13 cellular contexts compared by ENCODE assay signal in the genomic region with DNA sequence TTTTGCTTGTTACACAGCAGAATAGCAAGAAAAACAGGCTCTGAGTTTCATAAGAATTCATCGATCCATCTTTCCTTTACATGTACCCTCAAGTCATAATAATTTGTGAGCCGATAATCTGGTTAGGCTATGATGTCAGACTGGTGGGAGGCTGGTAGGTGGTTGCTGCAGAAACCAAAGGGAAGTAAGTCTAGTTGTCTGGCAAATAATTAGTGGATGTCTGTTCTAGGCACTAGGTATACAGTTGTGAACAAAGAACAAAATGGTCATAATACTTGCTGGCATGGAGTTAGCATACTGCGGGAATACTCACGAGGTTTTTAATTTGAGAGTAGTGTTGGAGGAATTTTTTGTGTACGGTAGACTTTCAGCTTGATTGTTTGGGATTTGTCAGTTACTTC. TPM values are rescaled to one million over a fixed set of nuclear protein-coding genes. Genes with fewer than 3 reads are reported as not detected.
DNase-seq lines count a peak whose midpoint lies in the region; ATAC-seq and TF ChIP-seq lines count a peak whose summit lies in the region.
"Had no signal": no experiment of that assay in that cellular context is flagged by ENCODE, and none has a peak within 500 bp of the region (broad histone marks: within the 10 kb centered on the region; RNA-seq: fewer than 3 reads in every experiment).

No MANE protein-coding gene starts in this region.

- peak overlapping the region; percentile 98 for H3K4me3 ChIP-seq in CD4-positive, CD25-positive, alpha-beta regulatory T cell (ENCODE audit: low read depth, low read length)
- no peak overlapping the region for H3K4me3 ChIP-seq in Karpas-422 (ENCODE audit: low read length)
- H3K4me3 ChIP-seq: dorsolateral prefrontal cortex, vagina had no signal

- H3K36me3 ChIP-seq in CD4-positive, CD25-positive, alpha-beta regulatory T cell (ENCODE audit: control insufficient read depth, insufficient read depth, low read length): no peaks in the 10 kb centered on the region
- H3K36me3 ChIP-seq in Karpas-422 (ENCODE audit: insufficient read depth, low read length): peaks cover 21% of the 10 kb centered on the region
- H3K36me3 ChIP-seq: vagina had no signal

- no peak for TF ChIP-seq POLR2A in erythroblast (IDR thresholded peaks at IDR 0.05; ENCODE audit: low read length)
- TF ChIP-seq POLR2A in GM18505 (IDR thresholded peaks at IDR 0.05; ENCODE audit: borderline replicate concordance, extremely low read depth, insufficient read depth, insufficient read length): no peak

- H3K27me3 ChIP-seq in CD4-positive, CD25-positive, alpha-beta regulatory T cell (ENCODE audit: control insufficient read depth, insufficient read depth, low read length): no peaks in the 10 kb centered on the region
- H3K27me3 ChIP-seq in Karpas-422 (ENCODE audit: low read length): no peaks in the 10 kb centered on the region
- H3K27me3 ChIP-seq: dorsolateral prefrontal cortex, vagina had no signal

- peak overlapping the region; percentile 17 for H3K9ac ChIP-seq in Karpas-422 (ENCODE audit: low read length)

- no peak overlapping the region for H2AFZ ChIP-seq in Karpas-422 (ENCODE audit: low read length)

- peaks cover 3% of the 10 kb centered on the region for H3K36me3 Mint-ChIP-seq in CD4-positive, CD25-positive, alpha-beta regulatory T cell
- H3K36me3 Mint-ChIP-seq in activated naive CD8-positive, alpha-beta T cell: peaks cover 12% of the 10 kb centered on the region
- H3K36me3 Mint-ChIP-seq in mesothelial cell of epicardium: no peaks in the 10 kb centered on the region

- DNase-seq in CD4-positive, CD25-positive, alpha-beta regulatory T cell: peak in 1 of 3 donors; percentile 39
- DNase-seq in Karpas-422 (no peak), mesothelial cell of epicardium (ENCODE audit: low spot score in 2 of 2, unreplicated experiment in 2 of 2) (no peak), erythroblast (lab: John Stamatoyannopoulos, UW) (no peak), NCI-H748 treated with DMSO at 0.1 percent for 48 hours (lab: John Stamatoyannopoulos, UW) (no peak)
- DNase-seq: DMS79, dorsolateral prefrontal cortex, H9, NCI-H2081 had no signal

- H3K9me2 ChIP-seq in Karpas-422 (replicated peaks; ENCODE audit: insufficient read depth, low read length): no peaks in the 10 kb centered on the region

- peaks cover 71 to 96% (median 81%) of the 10 kb centered on the region in 4 donors for H3K4me1 Mint-ChIP-seq in CD4-positive, CD25-positive, alpha-beta regulatory T cell
- peaks cover 93% of the 10 kb centered on the region for H3K4me1 Mint-ChIP-seq in activated naive CD8-positive, alpha-beta T cell (ENCODE audit: low read depth)
- peaks cover 54% of the 10 kb centered on the region for H3K4me1 Mint-ChIP-seq in mesothelial cell of epicardium

- peak overlapping the region; percentile 44 for H3K27ac ChIP-seq in CD4-positive, CD25-positive, alpha-beta regulatory T cell (ENCODE audit: insufficient read depth, low read length, poor library complexity, severe bottlenecking)
- peak overlapping the region; percentile 97 for H3K27ac ChIP-seq in Karpas-422 (ENCODE audit: low read length)
- H3K27ac ChIP-seq: vagina had no signal

- H3K4me1 ChIP-seq in CD4-positive, CD25-positive, alpha-beta regulatory T cell (ENCODE audit: control insufficient read depth, insufficient read depth, low read length, poor library complexity, severe bottlenecking): peaks cover 98% of the 10 kb centered on the region
- H3K4me1 ChIP-seq in Karpas-422 (ENCODE audit: low read length): peaks cover 98% of the 10 kb centered on the region

- no peak for TF ChIP-seq CTCF in mesothelial cell of epicardium (IDR thresholded peaks at IDR 0.05; ENCODE audit: unreplicated experiment)

- no peaks in the 10 kb centered on the region; the same call in 1 of the 2 replicates for H4K20me1 ChIP-seq in Karpas-422 (ENCODE audit: insufficient read depth, low read depth, low read length)

- no peak for ATAC-seq in CD4-positive, CD25-positive, alpha-beta regulatory T cell (ENCODE audit: low read depth in 2 of 2)
- ATAC-seq in GM18858 (IDR thresholded peaks at IDR 0.05; ENCODE audit: unreplicated experiment): no peak
- ATAC-seq in GM18505 (IDR thresholded peaks at IDR 0.05; ENCODE audit: unreplicated experiment): no peak

- peak overlapping the region; percentile 38 to 91 (median 63) for H3K4me3 Mint-ChIP-seq in CD4-positive, CD25-positive, alpha-beta regulatory T cell
- peak overlapping the region; percentile 48 for H3K4me3 Mint-ChIP-seq in activated naive CD8-positive, alpha-beta T cell
- H3K4me3 Mint-ChIP-seq in mesothelial cell of epicardium: no peak overlapping the region
- H3K4me3 Mint-ChIP-seq: H9 had no signal

- H3K27ac Mint-ChIP-seq in CD4-positive, CD25-positive, alpha-beta regulatory T cell: peak overlapping the region in 2 of 3 donors; percentile 98
- peak overlapping the region; percentile 98 for H3K27ac Mint-ChIP-seq in activated naive CD8-positive, alpha-beta T cell
- peak overlapping the region; percentile 60 for H3K27ac Mint-ChIP-seq in mesothelial cell of epicardium

- H3K9me3 Mint-ChIP-seq in CD4-positive, CD25-positive, alpha-beta regulatory T cell: no peaks in the 10 kb centered on the region
- H3K9me3 Mint-ChIP-seq in activated naive CD8-positive, alpha-beta T cell (ENCODE audit: low read depth): no peaks in the 10 kb centered on the region
- H3K9me3 Mint-ChIP-seq in mesothelial cell of epicardium: no peaks in the 10 kb centered on the region
- H3K9me3 Mint-ChIP-seq: H9 had no signal

- H3K79me2 ChIP-seq in Karpas-422 (ENCODE audit: low read length): peaks cover 97% of the 10 kb centered on the region

- H3K27me3 Mint-ChIP-seq in CD4-positive, CD25-positive, alpha-beta regulatory T cell: no peaks in the 10 kb centered on the region
- H3K27me3 Mint-ChIP-seq in activated naive CD8-positive, alpha-beta T cell: no peaks in the 10 kb centered on the region
- H3K27me3 Mint-ChIP-seq in mesothelial cell of epicardium (ENCODE audit: low read depth): no peaks in the 10 kb centered on the region

- H3K9me3 ChIP-seq in CD4-positive, CD25-positive, alpha-beta regulatory T cell (ENCODE audit: control insufficient read depth in 2 of 2, low read length in 2 of 2): no peaks in the 10 kb centered on the region
- H3K9me3 ChIP-seq in Karpas-422 (ENCODE audit: low read length): no peaks in the 10 kb centered on the region
- H3K9me3 ChIP-seq: vagina had no signal

- H3K4me2 ChIP-seq in Karpas-422 (ENCODE audit: low read depth, low read length, poor library complexity, severe bottlenecking): peak overlapping the region; percentile 13

RNA-seq across cellular contexts. Expression of gene SUSD6, which starts 8.8 kb away (rescaled TPM):
- total RNA-seq in CD4-positive, CD25-positive, alpha-beta regulatory T cell: 101 TPM
- 10 to 100 TPM in 1 of 4 donors, 1 to 10 TPM in 3; 7.7 to 15.2 (median 9.0) TPM for polyA plus RNA-seq in CD4-positive, CD25-positive, alpha-beta regulatory T cell
- 43.8 and 46.0 TPM in 2 replicates for total RNA-seq in Karpas-422 (2014; rRNA removed; shearing (Covaris generic); ENCODE audit: low replicate concordance)
- total RNA-seq in mesothelial cell of epicardium: 34.7 to 37.3 TPM (median 35.3 TPM) in 3 replicates

RNA-seq across cellular contexts. Expression of gene CCDC177, which starts 45.5 kb away (rescaled TPM):
- total RNA-seq in CD4-positive, CD25-positive, alpha-beta regulatory T cell: not detected
- not detected for polyA plus RNA-seq in CD4-positive, CD25-positive, alpha-beta regulatory T cell
- total RNA-seq in Karpas-422 (2014; rRNA removed; shearing (Covaris generic); ENCODE audit: low replicate concordance): not detected in 2 replicates
- 0.24 to 0.34 TPM (median 0.34 TPM) in 3 replicates for total RNA-seq in mesothelial cell of epicardium
- total RNA-seq: vagina had no signal
